8 cellular contexts compared by ENCODE assay signal in genomic region chr13:24270639-24271131, GRCh38. TPM values are rescaled to one million over a fixed set of nuclear protein-coding genes. Genes with fewer than 3 reads are reported as not detected.
DNase-seq lines count a peak whose midpoint lies in the region; ATAC-seq and TF ChIP-seq lines count a peak whose summit lies in the region.

No MANE protein-coding gene starts in this region.

- peak overlapping the region; percentile 83 for H3K4me3 Mint-ChIP-seq in central memory CD8-positive, alpha-beta T cell
- H3K4me3 Mint-ChIP-seq in stimulated activated memory B cell treated with anti-CD40 and anti-IgM and Interleukin-4, amounts not matched to agents 10 μg/mL and 1 μg/mL and 100 μg/mL, for 72 hours: peak overlapping the region; percentile 91

- H3K9me3 ChIP-seq in BE2C (no peaks in the 10 kb centered on the region), right lobe of liver (no peaks in the 10 kb centered on the region)

- H3K4me1 ChIP-seq in BE2C (no peaks in the 10 kb centered on the region), right lobe of liver (peaks cover 0 to 55% (median 17%) of the 10 kb centered on the region in 4 donors)

- H3K36me3 ChIP-seq in BE2C: no peaks in the 10 kb centered on the region
- no peaks in the 10 kb centered on the region for H3K36me3 ChIP-seq in right lobe of liver

- peaks cover 50% of the 10 kb centered on the region for H3K36me3 Mint-ChIP-seq in central memory CD8-positive, alpha-beta T cell (ENCODE audit: insufficient read depth)
- H3K36me3 Mint-ChIP-seq in stimulated activated memory B cell treated with anti-CD40 and anti-IgM and Interleukin-4, amounts not matched to agents 10 μg/mL and 1 μg/mL and 100 μg/mL, for 72 hours: no peaks in the 10 kb centered on the region

- peaks cover 6% of the 10 kb centered on the region for H3K9me3 Mint-ChIP-seq in central memory CD8-positive, alpha-beta T cell
- no peaks in the 10 kb centered on the region for H3K9me3 Mint-ChIP-seq in stimulated activated memory B cell treated with anti-CD40 and anti-IgM and Interleukin-4, amounts not matched to agents 10 μg/mL and 1 μg/mL and 100 μg/mL, for 72 hours

- TF ChIP-seq CTCF in BE2C (IDR thresholded peaks at IDR 0.05; ENCODE audit: low read depth, low read length) (no peak), right lobe of liver (IDR thresholded peaks at IDR 0.05) (peak in 1 of 4 donors; percentile 54)

- WGBS in right lobe of liver (ENCODE audit: insufficient coverage, low coverage, low lambda C conversion rate, missing lambda C conversion rate): 0% methylated on average over 10 of the region's 10 CpGs

- no peak for DNase-seq in BE2C
- peak; percentile 73 for DNase-seq in UCSD-AML1 (lab: John Stamatoyannopoulos, UW; ENCODE audit: unreplicated experiment)
- DNase-seq in central memory CD8-positive, alpha-beta T cell (ENCODE audit: low spot score in 2 of 2): peak in 1 of 2 donors; percentile 58
- peak; percentile 78 to 86 (median 80) for DNase-seq in right lobe of liver
- no peak for DNase-seq in GOT3 (lab: John Stamatoyannopoulos, UW)

- ATAC-seq in GM19328 (IDR thresholded peaks at IDR 0.05; ENCODE audit: unreplicated experiment) (peak; percentile 43), HG03432 (IDR thresholded peaks at IDR 0.05; ENCODE audit: unreplicated experiment) (peak; percentile 51), right lobe of liver (peak; percentile 80 to 89 (median 84))
- peak; percentile 22 for ATAC-seq in central memory CD8-positive, alpha-beta T cell (replicated peaks; ENCODE audit: extremely low read depth, poor library complexity, severe bottlenecking)
- peak; percentile 75 for ATAC-seq in stimulated activated memory B cell treated with anti-CD40 and anti-IgM and Interleukin-4, amounts not matched to agents 10 μg/mL and 1 μg/mL and 100 μg/mL, for 72 hours

- peak; percentile 42 for TF ChIP-seq POLR2A in right lobe of liver (IDR thresholded peaks at IDR 0.05)

- H3K27ac Mint-ChIP-seq in central memory CD8-positive, alpha-beta T cell (ENCODE audit: low read depth): peak overlapping the region; percentile 99
- peak overlapping the region; percentile 100 for H3K27ac Mint-ChIP-seq in stimulated activated memory B cell treated with anti-CD40 and anti-IgM and Interleukin-4, amounts not matched to agents 10 μg/mL and 1 μg/mL and 100 μg/mL, for 72 hours

- H3K27me3 ChIP-seq in BE2C (peaks cover 23% of the 10 kb centered on the region), right lobe of liver (no peaks in the 10 kb centered on the region)

- peak overlapping the region; percentile 67 to 82 (median 74) for H3K27ac ChIP-seq in right lobe of liver

- H3K4me3 ChIP-seq in BE2C (ENCODE audit: low read depth, low read length) (peak overlapping the region; percentile 32), right lobe of liver (peak overlapping the region in 2 of 3 donors; percentile 12 to 35)

- H3K27me3 Mint-ChIP-seq in central memory CD8-positive, alpha-beta T cell: no peaks in the 10 kb centered on the region
- H3K27me3 Mint-ChIP-seq in stimulated activated memory B cell treated with anti-CD40 and anti-IgM and Interleukin-4, amounts not matched to agents 10 μg/mL and 1 μg/mL and 100 μg/mL, for 72 hours: no peaks in the 10 kb centered on the region

- H3K4me1 Mint-ChIP-seq in central memory CD8-positive, alpha-beta T cell: peaks cover 83% of the 10 kb centered on the region
- H3K4me1 Mint-ChIP-seq in stimulated activated memory B cell treated with anti-CD40 and anti-IgM and Interleukin-4, amounts not matched to agents 10 μg/mL and 1 μg/mL and 100 μg/mL, for 72 hours: peaks cover 71% of the 10 kb centered on the region

- intact Hi-C loops in right lobe of liver (cut with DNase I): no loop called here

RNA-seq across cellular contexts. Expression of gene C1QTNF9, which starts 38.7 kb away (rescaled TPM):
- polyA plus RNA-seq in BE2C (2012; ENCODE audit: insufficient read depth, insufficient read length, low read depth): not detected
- total RNA-seq in right lobe of liver: under 1 TPM in 4 of 6 experiments, not detected in 2; 0.11 to 0.21 (median 0.17) TPM

Comparison
In these comparisons a context has a peak if more than half of its experiments do, and no peak if none do; other contexts are left out.
1. DNase-seq: peak in UCSD-AML1 (single experiment) and right lobe of liver (3 of 3); none in BE2C (single experiment) and GOT3 (single experiment).
2. ATAC-seq: peak in every context shown above with its lines; median percentile 84 in right lobe of liver; 75 in stimulated activated memory B cell treated with anti-CD40 and anti-IgM and Interleukin-4, amounts not matched to agents 10 μg/mL and 1 μg/mL and 100 μg/mL, for 72 hours; 51 in HG03432; 43 in GM19328; 22 in central memory CD8-positive, alpha-beta T cell.